In the genomic region with DNA sequence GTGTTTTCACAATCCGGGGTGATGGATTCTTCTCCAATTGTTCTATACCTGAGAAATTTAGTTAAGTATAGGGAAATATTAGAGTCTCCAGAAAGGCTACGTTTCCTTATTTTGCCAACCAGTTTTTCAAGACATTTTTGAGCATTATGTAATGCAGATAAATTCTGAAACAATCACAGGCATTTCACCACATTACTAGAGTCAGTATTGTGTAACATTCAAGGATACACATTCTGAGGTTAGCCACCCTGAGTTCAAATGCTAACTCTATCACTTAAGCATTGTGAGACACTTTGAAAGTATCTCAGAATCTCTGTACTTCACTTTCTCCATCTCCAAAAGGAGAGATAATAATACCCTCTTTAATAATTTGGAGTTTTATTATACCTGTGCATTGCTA, we compare ENCODE assay signal across 14 cellular contexts. TPM values are rescaled to one million over a fixed set of nuclear protein-coding genes. Genes with fewer than 3 reads are reported as not detected.
DNase-seq lines count a peak whose midpoint lies in the region; ATAC-seq and TF ChIP-seq lines count a peak whose summit lies in the region.
"Had no signal": no experiment of that assay in that cellular context is flagged by ENCODE, and none has a peak within 500 bp of the region (broad histone marks: within the 10 kb centered on the region; RNA-seq: fewer than 3 reads in every experiment).

No MANE protein-coding gene starts in this region.

- intact Hi-C loops in ascending aorta (cut with DNase I) = no loop called here

- DNase-seq in NB4 (ENCODE audit: low read depth) (peak; percentile 45), adipocyte (ENCODE audit: low read depth) (peak; percentile 47), glomerular visceral epithelial cell (ENCODE audit: extremely low spot score) (peak; percentile 2), ascending aorta (ENCODE audit: low spot score in 2 of 2) (no peak), AG08396 (ENCODE audit: low spot score) (no peak)
- DNase-seq: anterior cingulate cortex; CD4-positive, CD25-positive, alpha-beta regulatory T cell; DND-41; dorsolateral prefrontal cortex; NCI-H2029; NCI-H510A had no signal

- no peak overlapping the region for H3K27ac Mint-ChIP-seq in activated T-helper 17 cell treated with anti-CD3 and anti-CD28 coated beads, Interleukin-2, amount 50 U/mL, for 72 hours
- H3K27ac Mint-ChIP-seq: CD4-positive, CD25-positive, alpha-beta regulatory T cell; nephron had no signal

- no peak for TF ChIP-seq POLR2A in NB4 (IDR thresholded peaks at IDR 0.05; ENCODE audit: extremely low read depth, insufficient read length)

- H3K27ac ChIP-seq in ascending aorta = no peak overlapping the region
- H3K27ac ChIP-seq: dorsolateral prefrontal cortex had no signal

- no peaks in the 10 kb centered on the region for H3K4me1 Mint-ChIP-seq in activated T-helper 17 cell treated with anti-CD3 and anti-CD28 coated beads, Interleukin-2, amount 50 U/mL, for 72 hours

- no peak overlapping the region for H3K9ac ChIP-seq in adipocyte (ENCODE audit: low read length)

- H3K4me1 ChIP-seq in adipocyte (ENCODE audit: control insufficient read depth, insufficient read depth, low read length) = peaks cover 48% of the 10 kb centered on the region
- H3K4me1 ChIP-seq in ascending aorta = no peaks in the 10 kb centered on the region

- no peak for ATAC-seq in activated T-helper 17 cell treated with anti-CD3 and anti-CD28 coated beads, Interleukin-2, amount 50 U/mL, for 72 hours (replicated peaks)
- ATAC-seq in HG02763 (IDR thresholded peaks at IDR 0.05; ENCODE audit: unreplicated experiment) = no peak

- H3K9me3 ChIP-seq in adipocyte (ENCODE audit: control insufficient read depth, low read length) (no peaks in the 10 kb centered on the region), ascending aorta (no peaks in the 10 kb centered on the region)

- H3K4me3 Mint-ChIP-seq in activated T-helper 17 cell treated with anti-CD3 and anti-CD28 coated beads, Interleukin-2, amount 50 U/mL, for 72 hours = no peak overlapping the region
- H3K4me3 Mint-ChIP-seq: CD4-positive, CD25-positive, alpha-beta regulatory T cell; nephron had no signal

- TF ChIP-seq CTCF in NB4 (IDR thresholded peaks at IDR 0.05; ENCODE audit: low read depth, low read length) = no peak
- no peak for TF ChIP-seq CTCF in ascending aorta (IDR thresholded peaks at IDR 0.05)

- H3K27me3 Mint-ChIP-seq in activated T-helper 17 cell treated with anti-CD3 and anti-CD28 coated beads, Interleukin-2, amount 50 U/mL, for 72 hours = no peaks in the 10 kb centered on the region
- H3K27me3 Mint-ChIP-seq: CD4-positive, CD25-positive, alpha-beta regulatory T cell had no signal

- H3K36me3 ChIP-seq in adipocyte (ENCODE audit: control insufficient read depth, insufficient read depth, low read length, severe bottlenecking) (no peaks in the 10 kb centered on the region), ascending aorta (no peaks in the 10 kb centered on the region)

- no peaks in the 10 kb centered on the region for H3K9me3 Mint-ChIP-seq in activated T-helper 17 cell treated with anti-CD3 and anti-CD28 coated beads, Interleukin-2, amount 50 U/mL, for 72 hours

- H3K36me3 Mint-ChIP-seq in activated T-helper 17 cell treated with anti-CD3 and anti-CD28 coated beads, Interleukin-2, amount 50 U/mL, for 72 hours (ENCODE audit: low read depth) = no peaks in the 10 kb centered on the region

- H3K27me3 ChIP-seq in adipocyte (replicated peaks; ENCODE audit: control insufficient read depth, insufficient read depth, low read length) (no peaks in the 10 kb centered on the region), ascending aorta (no peaks in the 10 kb centered on the region)

- no peak overlapping the region for H3K4me3 ChIP-seq in NB4 (ENCODE audit: low read depth, low read length)
- H3K4me3 ChIP-seq in adipocyte (ENCODE audit: low read length) = no peak overlapping the region
- H3K4me3 ChIP-seq in ascending aorta = no peak overlapping the region
- H3K4me3 ChIP-seq: dorsolateral prefrontal cortex had no signal

RNA-seq across cellular contexts. Expression of a gene that starts 10.6 kb away (rescaled TPM):
- under 1 TPM; 0.45 to 0.52 TPM for total RNA-seq in activated T-helper 17 cell treated with anti-CD3 and anti-CD28 coated beads, Interleukin-2, amount 50 U/mL, for 72 hours
- 0.96 TPM for total RNA-seq in ascending aorta

Comparison
In these comparisons a context has a peak if more than half of its experiments do, and no peak if none do; other contexts are left out.
1. DNase-seq: peak in NB4 (single experiment), adipocyte (single experiment) and glomerular visceral epithelial cell (single experiment); none in ascending aorta (0 of 2) and AG08396 (single experiment).